24 cellular contexts compared by ENCODE assay signal in the genomic region with DNA sequence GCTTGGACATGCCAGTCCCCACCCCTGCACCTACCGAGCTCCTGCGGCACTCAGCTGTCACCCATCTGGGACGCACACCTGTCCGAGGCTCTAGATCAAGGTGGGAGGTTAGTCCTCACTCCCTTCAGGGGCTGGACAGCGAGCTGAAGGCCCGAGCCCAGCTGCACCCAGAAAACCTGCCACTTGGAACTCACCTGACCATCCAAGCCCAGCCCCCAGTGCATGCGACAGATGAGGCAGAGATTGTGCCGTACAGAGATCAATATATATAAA.
"Had no signal": no experiment of that assay in that cellular context is flagged by ENCODE, and none has a peak within 500 bp of the region (broad histone marks: within the 10 kb centered on the region; RNA-seq: fewer than 3 reads in every experiment).

No MANE protein-coding gene starts in this region.

- H3K9me3 Mint-ChIP-seq: activated B cell treated with CpG ODN at 0.5 μM for 24 hours; activated CD4-positive, alpha-beta memory T cell treated with anti-CD3 and anti-CD28 coated beads for 36 hours; activated naive CD8-positive, alpha-beta T cell treated with anti-CD3 and anti-CD28 coated beads for 36 hours; activated T-helper 17 cell treated with anti-CD3 and anti-CD28 coated beads, Interleukin-2, amount 50 U/mL, for 72 hours; endodermal cell; T-helper 1 cell treated with Interleukin-12 subunit alpha and Interleukin-12 subunit beta and Interleukin-4 antibody, amounts not matched to agents 30 μg/mL and 1 μg/mL, for 36 hours had no signal

- DNase-seq: activated B cell treated with CpG ODN at 0.5 μM for 24 hours; activated CD4-positive, alpha-beta memory T cell treated with anti-CD3 and anti-CD28 coated beads for 36 hours; activated CD4-positive, alpha-beta T cell treated with anti-CD3 and anti-CD28 coated beads for 36 hours; activated naive CD8-positive, alpha-beta T cell treated with anti-CD3 and anti-CD28 coated beads for 36 hours; cerebellar nuclear complex; endodermal cell; esophagus squamous epithelium; head of caudate nucleus; islet precursor cell; left cardiac atrium; mesendoderm; naive thymus-derived CD4-positive, alpha-beta T cell; stimulated activated CD4-positive, alpha-beta T cell treated with anti-CD3 and anti-CD28 coated beads, Interleukin-2, amount 100 ng/mL, for 48 hours; stimulated activated CD8-positive, alpha-beta memory T cell treated with anti-CD3 and anti-CD28 coated beads, Interleukin-4, amount 100 ng/mL, for 48 hours; stimulated activated naive CD4-positive, alpha-beta T cell; T1000 had no signal

- H3K27ac ChIP-seq: breast epithelium, coronary artery, esophagus squamous epithelium, parathyroid adenoma, right lobe of liver, upper lobe of left lung had no signal

- H3K4me3 ChIP-seq: coronary artery, esophagus squamous epithelium, gastroesophageal sphincter, right lobe of liver, upper lobe of left lung had no signal

- H3K36me3 ChIP-seq: breast epithelium, right lobe of liver had no signal

- H3K79me2 ChIP-seq: parathyroid adenoma had no signal

- H3K4me3 Mint-ChIP-seq: activated B cell treated with CpG ODN at 0.5 μM for 24 hours; activated CD4-positive, alpha-beta memory T cell treated with anti-CD3 and anti-CD28 coated beads for 36 hours; activated CD4-positive, alpha-beta T cell treated with anti-CD3 and anti-CD28 coated beads for 36 hours; activated naive CD8-positive, alpha-beta T cell treated with anti-CD3 and anti-CD28 coated beads for 36 hours; activated T-helper 17 cell treated with anti-CD3 and anti-CD28 coated beads, Interleukin-2, amount 50 U/mL, for 72 hours; endodermal cell; T-helper 1 cell treated with Interleukin-12 subunit alpha and Interleukin-12 subunit beta and Interleukin-4 antibody, amounts not matched to agents 30 μg/mL and 1 μg/mL, for 36 hours had no signal

- H2AFZ ChIP-seq: parathyroid adenoma had no signal

- H3K9ac ChIP-seq: parathyroid adenoma had no signal

- ATAC-seq: activated CD4-positive, alpha-beta T cell treated with anti-CD3 and anti-CD28 coated beads for 36 hours; activated T-helper 17 cell treated with anti-CD3 and anti-CD28 coated beads, Interleukin-2, amount 50 U/mL, for 72 hours; gastroesophageal sphincter; left cardiac atrium; naive thymus-derived CD4-positive, alpha-beta T cell; right lobe of liver had no signal

- H3K9me3 ChIP-seq: breast epithelium, esophagus squamous epithelium, gastroesophageal sphincter, right lobe of liver, upper lobe of left lung had no signal

- H3K27ac Mint-ChIP-seq: activated B cell treated with CpG ODN at 0.5 μM for 24 hours; activated CD4-positive, alpha-beta memory T cell treated with anti-CD3 and anti-CD28 coated beads for 36 hours; activated CD4-positive, alpha-beta T cell treated with anti-CD3 and anti-CD28 coated beads for 36 hours; activated naive CD8-positive, alpha-beta T cell treated with anti-CD3 and anti-CD28 coated beads for 36 hours; activated T-helper 17 cell treated with anti-CD3 and anti-CD28 coated beads, Interleukin-2, amount 50 U/mL, for 72 hours; endodermal cell; T-helper 1 cell treated with Interleukin-12 subunit alpha and Interleukin-12 subunit beta and Interleukin-4 antibody, amounts not matched to agents 30 μg/mL and 1 μg/mL, for 36 hours had no signal

- H3K27me3 ChIP-seq: breast epithelium, esophagus squamous epithelium, gastroesophageal sphincter, right lobe of liver, upper lobe of left lung had no signal

- H3K27me3 Mint-ChIP-seq: activated B cell treated with CpG ODN at 0.5 μM for 24 hours; activated CD4-positive, alpha-beta memory T cell treated with anti-CD3 and anti-CD28 coated beads for 36 hours; activated CD4-positive, alpha-beta T cell treated with anti-CD3 and anti-CD28 coated beads for 36 hours; activated naive CD8-positive, alpha-beta T cell treated with anti-CD3 and anti-CD28 coated beads for 36 hours; activated T-helper 17 cell treated with anti-CD3 and anti-CD28 coated beads, Interleukin-2, amount 50 U/mL, for 72 hours; naive thymus-derived CD4-positive, alpha-beta T cell had no signal
